21 cellular contexts compared by ENCODE assay signal in the genomic region with DNA sequence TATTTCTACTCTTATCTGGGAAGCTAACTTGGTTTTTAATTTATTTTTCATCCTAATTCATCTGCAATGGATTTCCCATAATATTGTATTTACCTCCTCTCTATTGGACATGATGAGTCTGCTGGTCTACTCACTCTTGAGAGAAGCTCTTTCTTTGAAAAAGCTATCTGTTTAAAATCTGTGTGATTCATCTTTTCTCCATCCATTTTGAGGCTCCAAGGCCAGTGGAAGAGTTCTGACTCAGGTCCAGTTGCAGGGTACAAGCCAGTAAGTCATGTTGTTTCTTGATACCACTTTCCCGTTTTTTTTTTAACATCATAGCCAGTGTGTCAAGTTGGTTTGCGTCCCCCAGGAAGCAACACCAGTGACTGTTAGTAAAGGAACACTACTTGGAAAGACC.
DNase-seq lines count a peak whose midpoint lies in the region; ATAC-seq, FAIRE-seq and TF ChIP-seq lines count a peak whose summit lies in the region.
"Had no signal": no experiment of that assay in that cellular context is flagged by ENCODE, and none has a peak within 500 bp of the region (broad histone marks: within the 10 kb centered on the region; RNA-seq: fewer than 3 reads in every experiment).

No MANE protein-coding gene starts in this region.

- no peaks in the 10 kb centered on the region for H3K9me1 ChIP-seq in keratinocyte (ENCODE audit: control insufficient read depth, extremely low read depth, insufficient read depth, low read length)

- H3K36me3 ChIP-seq in keratinocyte (ENCODE audit: control insufficient read depth in 2 of 2, extremely low read depth in 1 of 2, insufficient read depth in 2 of 2, low read length in 2 of 2), result no peaks in the 10 kb centered on the region
- H3K36me3 ChIP-seq: left lung, Peyer's patch, thoracic aorta had no signal

- peak; percentile 46 for DNase-seq in Daoy (ENCODE audit: low read depth)
- peak; percentile 68 for DNase-seq in HT1080 (ENCODE audit: low read depth)
- peak; percentile 85 for DNase-seq in amniotic epithelial cell (ENCODE audit: low read depth)
- no peak for DNase-seq in keratinocyte (ENCODE audit: low read depth, low spot score)
- no peak for DNase-seq in NCI-H748 (lab: John Stamatoyannopoulos, UW; ENCODE audit: unreplicated experiment)
- no peak for DNase-seq in NCI-H446 treated with DMSO at 0.1 percent for 48 hours (lab: John Stamatoyannopoulos, UW)
- DNase-seq in activated naive CD4-positive, alpha-beta T cell treated with anti-CD3 and anti-CD28 coated beads, Interleukin-2, amount 50 U/mL, for 16 hours, result no peak
- DNase-seq: activated B cell treated with CpG ODN at 0.5 μM for 24 hours; activated CD4-positive, alpha-beta memory T cell treated with anti-CD3 and anti-CD28 coated beads for 36 hours; activated gamma-delta T cell; CD4-positive, alpha-beta T cell; effector memory CD8-positive, alpha-beta T cell; left lung; NCI-H1930; nephron progenitor cell; Peyer's patch; stimulated activated CD4-positive, alpha-beta T cell treated with anti-CD3 and anti-CD28 coated beads, Interleukin-1b, Interleukin-23, amount 100 ng/mL, for 48 hours had no signal

- dilution Hi-C loops in keratinocyte (cut with MboI; ENCODE audit: extremely low pct_ligation_motif_present, low sequenced_read_pairs), result no loop called here

- H2AFZ ChIP-seq in keratinocyte (ENCODE audit: control insufficient read depth, low read length), result no peak overlapping the region

- peak overlapping the region; percentile 34 for H3K27ac ChIP-seq in keratinocyte (ENCODE audit: control insufficient read depth, insufficient read depth, low read length)
- H3K27ac ChIP-seq: left lung, Peyer's patch, thoracic aorta had no signal

- no peak for ATAC-seq in HG03460 (IDR thresholded peaks at IDR 0.05; ENCODE audit: unreplicated experiment)
- ATAC-seq: effector memory CD8-positive, alpha-beta T cell; left lung; stimulated activated memory B cell treated with anti-CD40 and anti-IgM and Interleukin-4, amounts not matched to agents 10 μg/mL and 1 μg/mL and 100 μg/mL, for 72 hours had no signal

- no peak for TF ChIP-seq CTCF in keratinocyte (optimal IDR thresholded peaks at IDR 0.05 in 1 of 3, IDR thresholded peaks at IDR 0.05 in 1 of 3, conservative IDR thresholded peaks at IDR 0.05 in 1 of 3; ENCODE audit: extremely low read depth in 1 of 3, insufficient read depth in 2 of 3, low read length in 3 of 3)

- H3K4me1 ChIP-seq in keratinocyte (ENCODE audit: control insufficient read depth, extremely low read depth, insufficient read depth, low read length), result peaks cover 21% of the 10 kb centered on the region
- H3K4me1 ChIP-seq: left lung, Peyer's patch had no signal

- H3K27me3 ChIP-seq in keratinocyte (ENCODE audit: control insufficient read depth, extremely low read depth, insufficient read depth, low read length), result no peaks in the 10 kb centered on the region
- H3K27me3 ChIP-seq: left lung, Peyer's patch had no signal

- H3K9me3 ChIP-seq in keratinocyte (ENCODE audit: control insufficient read depth, low read depth, low read length), result no peaks in the 10 kb centered on the region
- H3K9me3 ChIP-seq: left lung, Peyer's patch, thoracic aorta had no signal

- peak; percentile 48 for FAIRE-seq in keratinocyte (lab: Jason Lieb, UNC)
- FAIRE-seq: H1 had no signal

- peak overlapping the region; percentile 20 for H3K4me2 ChIP-seq in keratinocyte (ENCODE audit: control insufficient read depth, extremely low read depth, insufficient read depth, low read depth, low read length)

- H3K9ac ChIP-seq in keratinocyte (ENCODE audit: control insufficient read depth, extremely low read depth, insufficient read depth, low read length), result no peak overlapping the region

- H3K79me2 ChIP-seq in keratinocyte (ENCODE audit: control insufficient read depth, insufficient read depth, low read length), result no peaks in the 10 kb centered on the region

- H3K4me3 ChIP-seq in keratinocyte (ENCODE audit: control insufficient read depth in 2 of 3, extremely low read depth in 1 of 3, insufficient read depth in 2 of 3, low read depth in 1 of 3, low read length in 3 of 3), result no peak overlapping the region
- H3K4me3 ChIP-seq: left lung, Peyer's patch, thoracic aorta had no signal

- H4K20me1 ChIP-seq in keratinocyte (ENCODE audit: control insufficient read depth, extremely low read depth, insufficient read depth, low read length), result no peaks in the 10 kb centered on the region

Comparison
In these comparisons a context has a peak if more than half of its experiments do, and no peak if none do; other contexts are left out.
1. DNase-seq: peak in Daoy (single experiment), HT1080 (single experiment) and amniotic epithelial cell (single experiment); none in keratinocyte (single experiment), NCI-H748 (single experiment), NCI-H446 treated with DMSO at 0.1 percent for 48 hours (single experiment) and activated naive CD4-positive, alpha-beta T cell treated with anti-CD3 and anti-CD28 coated beads, Interleukin-2, amount 50 U/mL, for 16 hours (single experiment).